In genomic region chr20:61364147-61364546, GRCh38 we compare ENCODE assay signal across 24 cellular contexts.
DNase-seq lines count a peak whose midpoint lies in the region; ATAC-seq, FAIRE-seq and TF ChIP-seq lines count a peak whose summit lies in the region.
"Had no signal": no experiment of that assay in that cellular context is flagged by ENCODE, and none has a peak within 500 bp of the region (broad histone marks: within the 10 kb centered on the region; RNA-seq: fewer than 3 reads in every experiment).

No MANE protein-coding gene starts in this region.

- TF ChIP-seq CTCF in right atrium auricular region (IDR thresholded peaks at IDR 0.05) (no peak), RWPE2 (IDR thresholded peaks at IDR 0.05; ENCODE audit: poor library complexity, severe bottlenecking) (no peak)

- H3K4me1 Mint-ChIP-seq in CD4-positive, alpha-beta memory T cell: no peaks in the 10 kb centered on the region
- H3K4me1 Mint-ChIP-seq: CD4-positive, CD25-positive, alpha-beta regulatory T cell had no signal

- no peaks in the 10 kb centered on the region for H3K4me1 ChIP-seq in right atrium auricular region
- H3K4me1 ChIP-seq in RWPE2 (ENCODE audit: insufficient read depth, poor library complexity, severe bottlenecking): no peaks in the 10 kb centered on the region
- no peaks in the 10 kb centered on the region for H3K4me1 ChIP-seq in CD4-positive, alpha-beta memory T cell (ENCODE audit: insufficient read depth, low read length)
- H3K4me1 ChIP-seq: BE2C, BLaER1, Caco-2 had no signal

- no peak overlapping the region for H3K4me3 ChIP-seq in right atrium auricular region
- no peak overlapping the region for H3K4me3 ChIP-seq in RWPE2 (ENCODE audit: severe bottlenecking)
- no peak overlapping the region for H3K4me3 ChIP-seq in CD4-positive, alpha-beta memory T cell (ENCODE audit: low read length in 2 of 2)
- H3K4me3 ChIP-seq: BLaER1 had no signal

- FAIRE-seq in HTR-8/SVneo (lab: Jason Lieb, UNC): peak; percentile 54
- FAIRE-seq: A204.1, D721Med, G401.6, GM12891, GM19239 had no signal

- H3K9me3 ChIP-seq in right atrium auricular region (no peaks in the 10 kb centered on the region), RWPE2 (ENCODE audit: severe bottlenecking) (no peaks in the 10 kb centered on the region)
- H3K9me3 ChIP-seq in CD4-positive, alpha-beta memory T cell (ENCODE audit: control insufficient read depth in 1 of 2, low read length in 2 of 2): no peaks in the 10 kb centered on the region
- H3K9me3 ChIP-seq: BE2C had no signal

- POLR2A ChIA-PET in CD4-positive, alpha-beta memory T cell (lab: Charles Lee; ENCODE audit: partially characterized antibody): no interaction called here

- no peaks in the 10 kb centered on the region for H3K27me3 Mint-ChIP-seq in CD4-positive, alpha-beta memory T cell
- H3K27me3 Mint-ChIP-seq: CD4-positive, CD25-positive, alpha-beta regulatory T cell had no signal

- CTCF ChIA-PET in CD4-positive, alpha-beta memory T cell (lab: Charles Lee; ENCODE audit: partially characterized antibody): no interaction called here

- H3K9me3 Mint-ChIP-seq in CD4-positive, alpha-beta memory T cell: peaks cover 0 to 3% (median 0%) of the 10 kb centered on the region in 8 donors
- H3K9me3 Mint-ChIP-seq: CD8-positive, alpha-beta T cell had no signal

- intact Hi-C loops in cardiac septum (cut with DNase I): no loop called here
- intact Hi-C loops in CD4-positive, alpha-beta memory T cell (cut with micrococcal nuclease): no loop called here

- H3K36me3 ChIP-seq in right atrium auricular region (no peaks in the 10 kb centered on the region), RWPE2 (ENCODE audit: low read depth) (peaks cover 33% of the 10 kb centered on the region)
- H3K36me3 ChIP-seq in CD4-positive, alpha-beta memory T cell (ENCODE audit: insufficient read depth, low read length): no peaks in the 10 kb centered on the region
- H3K36me3 ChIP-seq: BE2C, BLaER1 had no signal

- H3K27ac ChIP-seq in right atrium auricular region (no peak overlapping the region), RWPE2 (ENCODE audit: poor library complexity, severe bottlenecking) (no peak overlapping the region)
- no peak overlapping the region for H3K27ac ChIP-seq in CD4-positive, alpha-beta memory T cell (ENCODE audit: low read depth, low read length)
- H3K27ac ChIP-seq: BLaER1 had no signal

- H3K27me3 ChIP-seq in right atrium auricular region: no peaks in the 10 kb centered on the region
- H3K27me3 ChIP-seq in RWPE2 (ENCODE audit: insufficient read depth, poor library complexity, severe bottlenecking): no peaks in the 10 kb centered on the region
- no peaks in the 10 kb centered on the region for H3K27me3 ChIP-seq in CD4-positive, alpha-beta memory T cell (ENCODE audit: insufficient read depth, low read length)
- H3K27me3 ChIP-seq: BE2C, BLaER1 had no signal

- H3K4me3 Mint-ChIP-seq in CD4-positive, alpha-beta memory T cell: no peak overlapping the region
- H3K4me3 Mint-ChIP-seq: CD14-positive monocyte; CD4-positive, CD25-positive, alpha-beta regulatory T cell; CD8-positive, alpha-beta T cell had no signal

- no peak for ATAC-seq in RWPE2 (ENCODE audit: low read depth)
- ATAC-seq: CD8-positive, alpha-beta T cell had no signal

- peak; percentile 62 for DNase-seq in cardiac septum (ENCODE audit: low spot score)
- no peak for DNase-seq in right atrium auricular region (ENCODE audit: low spot score)
- no peak for DNase-seq in HTR-8/SVneo (ENCODE audit: insufficient read length, low spot score)
- DNase-seq in RWPE2 (ENCODE audit: low spot score): peak; percentile 78
- DNase-seq in hepatic stellate cell (ENCODE audit: low spot score): no peak
- DNase-seq in CD4-positive, alpha-beta memory T cell: no peak
- DNase-seq in activated gamma-delta T cell (lab: John Stamatoyannopoulos, UW): no peak
- DNase-seq: 8988T; ACHN; BE2C; C1 segment of cervical spinal cord; Calu3; CD4-positive, CD25-positive, alpha-beta regulatory T cell; CD8-positive, alpha-beta T cell; DMS79 treated with DMSO at 0.1 percent for 48 hours; GF-D8 had no signal

- no peaks in the 10 kb centered on the region for H3K36me3 Mint-ChIP-seq in CD4-positive, alpha-beta memory T cell
- H3K36me3 Mint-ChIP-seq: CD14-positive monocyte; CD4-positive, CD25-positive, alpha-beta regulatory T cell; CD8-positive, alpha-beta T cell had no signal

- H3K27ac Mint-ChIP-seq in CD4-positive, alpha-beta memory T cell: no peak overlapping the region
- H3K27ac Mint-ChIP-seq: CD14-positive monocyte; CD8-positive, alpha-beta T cell had no signal

Comparison
In these comparisons a context has a peak if more than half of its experiments do, and no peak if none do; other contexts are left out.
1. DNase-seq: peak in cardiac septum (single experiment) and RWPE2 (single experiment); none in right atrium auricular region (single experiment), HTR-8/SVneo (single experiment), hepatic stellate cell (single experiment), CD4-positive, alpha-beta memory T cell (0 of 5) and activated gamma-delta T cell (single experiment).